ENCODE assay signal across 18 cellular contexts in genomic region chr1:111179968-111180533, GRCh38. TPM values are rescaled to one million over a fixed set of nuclear protein-coding genes. Genes with fewer than 3 reads are reported as not detected.
DNase-seq lines count a peak whose midpoint lies in the region; ATAC-seq and TF ChIP-seq lines count a peak whose summit lies in the region.
"Had no signal": no experiment of that assay in that cellular context is flagged by ENCODE, and none has a peak within 500 bp of the region (broad histone marks: within the 10 kb centered on the region; RNA-seq: fewer than 3 reads in every experiment).

No MANE protein-coding gene starts in this region.

- H3K4me3 Mint-ChIP-seq in IgD-negative memory B cell: no peak overlapping the region
- no peak overlapping the region for H3K4me3 Mint-ChIP-seq in activated T-helper 17 cell treated with anti-CD3 and anti-CD28 coated beads, Interleukin-2, amount 50 U/mL, for 72 hours
- no peak overlapping the region for H3K4me3 Mint-ChIP-seq in natural killer cell
- H3K4me3 Mint-ChIP-seq: endodermal cell, nephron progenitor cell had no signal

- peaks cover 16% of the 10 kb centered on the region for H3K36me3 Mint-ChIP-seq in IgD-negative memory B cell
- H3K36me3 Mint-ChIP-seq in activated T-helper 17 cell treated with anti-CD3 and anti-CD28 coated beads, Interleukin-2, amount 50 U/mL, for 72 hours (ENCODE audit: low read depth): peaks cover 95% of the 10 kb centered on the region
- H3K36me3 Mint-ChIP-seq in natural killer cell: peaks cover 14% of the 10 kb centered on the region

- H3K27ac ChIP-seq in body of pancreas: no peak overlapping the region
- H3K27ac ChIP-seq: 22Rv1, heart left ventricle had no signal

- no peak for TF ChIP-seq CTCF in natural killer cell (IDR thresholded peaks at IDR 0.05)
- no peak for TF ChIP-seq CTCF in body of pancreas (IDR thresholded peaks at IDR 0.05)

- DNase-seq in NCI-H1417 (lab: John Stamatoyannopoulos, UW) (peak in 2 of 3 experiments; percentile 3 to 10), NCI-H1417 treated with DMSO at 0.1 percent for 48 hours (lab: John Stamatoyannopoulos, UW) (no peak), natural killer cell (no peak), SK-N-DZ (ENCODE audit: low spot score) (no peak), body of pancreas (no peak), HT-29 (ENCODE audit: low spot score) (no peak)
- DNase-seq: aorta; cerebellar nuclear complex; endodermal cell; heart left ventricle; NCI-H2081 treated with DMSO at 0.1 percent for 48 hours; nephron progenitor cell; stimulated activated CD4-positive, alpha-beta T cell treated with anti-CD3 and anti-CD28 coated beads, Interleukin-4, amount 100 ng/mL, for 1 hour; SW 1271 had no signal

- no peak for ATAC-seq in activated T-helper 17 cell treated with anti-CD3 and anti-CD28 coated beads, Interleukin-2, amount 50 U/mL, for 72 hours (replicated peaks)
- no peak for ATAC-seq in natural killer cell
- no peak for ATAC-seq in body of pancreas
- ATAC-seq: heart left ventricle, K562 had no signal

- H3K27ac Mint-ChIP-seq in IgD-negative memory B cell (peak overlapping the region in 2 of 3 donors; percentile 27 to 71), natural killer cell (peak overlapping the region; percentile 91 to 95)
- H3K27ac Mint-ChIP-seq in activated T-helper 17 cell treated with anti-CD3 and anti-CD28 coated beads, Interleukin-2, amount 50 U/mL, for 72 hours: peak overlapping the region; percentile 56
- H3K27ac Mint-ChIP-seq: endodermal cell, nephron progenitor cell had no signal

- H3K27me3 Mint-ChIP-seq in IgD-negative memory B cell (no peaks in the 10 kb centered on the region), natural killer cell (ENCODE audit: low read depth in 2 of 2) (no peaks in the 10 kb centered on the region)
- H3K27me3 Mint-ChIP-seq in activated T-helper 17 cell treated with anti-CD3 and anti-CD28 coated beads, Interleukin-2, amount 50 U/mL, for 72 hours: no peaks in the 10 kb centered on the region

- H3K27me3 ChIP-seq in body of pancreas: no peaks in the 10 kb centered on the region
- H3K27me3 ChIP-seq: heart left ventricle had no signal

- H3K9me3 ChIP-seq in body of pancreas: no peaks in the 10 kb centered on the region
- H3K9me3 ChIP-seq: heart left ventricle had no signal

- H3K4me1 Mint-ChIP-seq in IgD-negative memory B cell (peaks cover 18 to 48% (median 47%) of the 10 kb centered on the region in 3 donors), natural killer cell (peaks cover 48 to 51% of the 10 kb centered on the region in 2 donors)
- peaks cover 22% of the 10 kb centered on the region for H3K4me1 Mint-ChIP-seq in activated T-helper 17 cell treated with anti-CD3 and anti-CD28 coated beads, Interleukin-2, amount 50 U/mL, for 72 hours
- H3K4me1 Mint-ChIP-seq: endodermal cell had no signal

- no peak overlapping the region for H3K4me3 ChIP-seq in body of pancreas
- H3K4me3 ChIP-seq: heart left ventricle, K562 had no signal

- no peak for TF ChIP-seq POLR2A in body of pancreas (IDR thresholded peaks at IDR 0.05)

- H3K36me3 ChIP-seq in body of pancreas (replicated peaks in 1 of 2; ENCODE audit: insufficient read depth in 1 of 2, low read depth in 2 of 2): peaks cover 0 to 4% of the 10 kb centered on the region in 2 donors

- H3K4me1 ChIP-seq in body of pancreas: no peaks in the 10 kb centered on the region

- H3K9me3 Mint-ChIP-seq in IgD-negative memory B cell: no peaks in the 10 kb centered on the region
- H3K9me3 Mint-ChIP-seq in activated T-helper 17 cell treated with anti-CD3 and anti-CD28 coated beads, Interleukin-2, amount 50 U/mL, for 72 hours: no peaks in the 10 kb centered on the region
- H3K9me3 Mint-ChIP-seq in natural killer cell: no peaks in the 10 kb centered on the region
- H3K9me3 Mint-ChIP-seq: endodermal cell, nephron progenitor cell had no signal

- intact Hi-C loops in natural killer cell (cut with micrococcal nuclease) (no loop called here), body of pancreas (cut with DNase I) (no loop called here)

RNA-seq across cellular contexts. Expression of gene DENND2D, which starts 20.4 kb away (rescaled TPM):
- 107 TPM for polyA plus RNA-seq in IgD-negative memory B cell
- total RNA-seq in activated T-helper 17 cell treated with anti-CD3 and anti-CD28 coated beads, Interleukin-2, amount 50 U/mL, for 72 hours: 100 to 1,000 TPM; 146 to 148 TPM
- total RNA-seq in natural killer cell (100 to 1,000 TPM; 203 to 297 (median 203) TPM), body of pancreas (10 to 100 TPM; 16.1 to 35.3 TPM)
- not detected in 2 replicates for polyA plus RNA-seq in SK-N-DZ (2014; cell fraction: cytosol; rRNA removed)
- polyA plus RNA-seq in SK-N-DZ (2014; cell fraction: nucleus; rRNA removed): 0.11 TPM in 1 of 2 replicates, not detected in the other
- 81.0 and 82.1 TPM in 2 replicates for total RNA-seq in HT-29 (2014; rRNA removed; shearing (Covaris generic))

RNA-seq across cellular contexts. Expression of gene CEPT1, which starts 40.0 kb away (rescaled TPM):
- 47.4 TPM for polyA plus RNA-seq in IgD-negative memory B cell
- 10 to 100 TPM; 31.3 to 31.4 TPM for total RNA-seq in activated T-helper 17 cell treated with anti-CD3 and anti-CD28 coated beads, Interleukin-2, amount 50 U/mL, for 72 hours
- total RNA-seq in natural killer cell (10 to 100 TPM; 35.4 to 49.5 (median 40.9) TPM), body of pancreas (10 to 100 TPM; 16.9 to 26.0 TPM)
- polyA plus RNA-seq in SK-N-DZ (2014; cell fraction: cytosol; rRNA removed): 19.6 and 26.2 TPM in 2 replicates
- 32.7 and 40.8 TPM in 2 replicates for polyA plus RNA-seq in SK-N-DZ (2014; cell fraction: nucleus; rRNA removed)
- total RNA-seq in HT-29 (2014; rRNA removed; shearing (Covaris generic)): 13.7 and 14.9 TPM in 2 replicates

RNA-seq across cellular contexts. Expression of gene DRAM2, which starts 40.2 kb away (rescaled TPM):
- 268 TPM for polyA plus RNA-seq in IgD-negative memory B cell
- 10 to 100 TPM; 20.6 to 27.2 TPM for total RNA-seq in activated T-helper 17 cell treated with anti-CD3 and anti-CD28 coated beads, Interleukin-2, amount 50 U/mL, for 72 hours
- total RNA-seq in natural killer cell (10 to 100 TPM; 35.8 to 40.8 (median 36.4) TPM), body of pancreas (10 to 100 TPM; 11.9 to 27.5 TPM)
- polyA plus RNA-seq in SK-N-DZ (2014; cell fraction: cytosol; rRNA removed): 52.2 and 55.0 TPM in 2 replicates
- polyA plus RNA-seq in SK-N-DZ (2014; cell fraction: nucleus; rRNA removed): 45.8 and 50.4 TPM in 2 replicates
- 35.6 and 37.9 TPM in 2 replicates for total RNA-seq in HT-29 (2014; rRNA removed; shearing (Covaris generic))

RNA-seq across cellular contexts. Expression of gene CHI3L2, which starts 47.5 kb away (rescaled TPM):
- polyA plus RNA-seq in IgD-negative memory B cell: 14.4 TPM
- total RNA-seq in activated T-helper 17 cell treated with anti-CD3 and anti-CD28 coated beads, Interleukin-2, amount 50 U/mL, for 72 hours: 1 to 10 TPM; 2.7 to 3.8 TPM
- total RNA-seq in natural killer cell: 10 to 100 TPM; 13.5 to 21.1 (median 17.0) TPM
- polyA plus RNA-seq in SK-N-DZ (2014; cell fraction: cytosol; rRNA removed): not detected in 2 replicates
- polyA plus RNA-seq in SK-N-DZ (2014; cell fraction: nucleus; rRNA removed): not detected in 2 replicates
- not detected for total RNA-seq in body of pancreas
- 0.16 TPM in 1 of 2 replicates, not detected in the other for total RNA-seq in HT-29 (2014; rRNA removed; shearing (Covaris generic))
- total RNA-seq: endodermal cell had no signal

Comparison
In these comparisons a context has a peak if more than half of its experiments do, and no peak if none do; other contexts are left out.
1. DNase-seq: peak in NCI-H1417 (2 of 3); none in NCI-H1417 treated with DMSO at 0.1 percent for 48 hours (single experiment), natural killer cell (single experiment), SK-N-DZ (single experiment), body of pancreas (0 of 4) and HT-29 (single experiment).
2. Peak in every context shown above with its lines, with median percentiles within 50 percentile points of each other: H3K27ac Mint-ChIP-seq.